ENCODE assay signal across 11 cellular contexts in the genomic region with DNA sequence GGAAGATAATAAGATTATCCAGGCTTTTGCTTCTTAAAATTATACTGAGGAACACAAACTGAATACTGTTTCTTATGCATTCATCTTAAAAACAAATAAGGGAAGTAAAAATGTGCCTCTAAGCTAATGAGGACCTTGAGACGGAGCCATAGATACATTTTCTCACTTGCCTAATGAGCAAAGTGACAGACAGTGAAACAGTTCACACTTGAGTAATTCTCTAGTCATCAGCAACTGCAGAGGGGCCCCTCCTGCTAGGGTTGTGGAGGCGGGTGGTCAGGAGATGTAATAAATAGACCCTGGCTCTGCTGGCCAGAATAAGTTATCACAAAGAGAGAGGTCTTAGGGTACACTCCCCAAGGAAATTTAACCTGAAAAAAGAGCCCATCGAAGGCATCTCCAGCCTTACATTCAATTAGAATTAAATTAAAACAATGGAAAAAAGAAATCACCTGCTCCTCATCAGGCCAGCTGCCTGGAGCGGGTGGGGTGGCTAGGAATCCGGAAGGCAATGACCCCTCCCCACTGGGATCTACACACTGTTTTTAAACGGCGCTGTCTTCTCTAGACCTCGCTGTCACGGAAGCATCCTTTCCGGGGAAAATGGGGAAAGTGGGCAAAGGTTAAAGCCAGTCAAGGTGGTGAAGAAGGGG. TPM values are rescaled to one million over a fixed set of nuclear protein-coding genes. Genes with fewer than 3 reads are reported as not detected.
DNase-seq lines count a peak whose midpoint lies in the region; ATAC-seq and TF ChIP-seq lines count a peak whose summit lies in the region.
"Had no signal": no experiment of that assay in that cellular context is flagged by ENCODE, and none has a peak within 500 bp of the region (broad histone marks: within the 10 kb centered on the region; RNA-seq: fewer than 3 reads in every experiment).

No MANE protein-coding gene starts in this region.

- H3K36me3 Mint-ChIP-seq in memory B cell, result no peaks in the 10 kb centered on the region

- no peak overlapping the region for H4K91ac ChIP-seq in trophoblast cell (ENCODE audit: low read depth, low read length)

- no peak overlapping the region for H2BK5ac ChIP-seq in trophoblast cell (ENCODE audit: low read depth, low read length, poor library complexity)

- no peak overlapping the region for H2AK5ac ChIP-seq in trophoblast cell (ENCODE audit: low read length)

- H3K4ac ChIP-seq in trophoblast cell (ENCODE audit: low read depth, low read length), result no peak overlapping the region

- peak overlapping the region; percentile 96 for H3K27ac Mint-ChIP-seq in memory B cell
- H3K27ac Mint-ChIP-seq: activated CD4-positive, alpha-beta T cell treated with anti-CD3 and anti-CD28 coated beads for 36 hours had no signal

- H3K9me3 Mint-ChIP-seq in memory B cell, result no peaks in the 10 kb centered on the region

- no CpG with 5 or more reads among the region's 10 CpGs for WGBS in trophoblast cell (ENCODE audit: extremely low coverage, insufficient coverage, insufficient read length)
- WGBS in ovary, 3 donors, result 53 to 78% (median 64%) methylated on average over 9 to 10 of the region's 10 CpGs

- no peak overlapping the region for H3K18ac ChIP-seq in trophoblast cell (ENCODE audit: low read length)

- no peak overlapping the region for H3K4me3 ChIP-seq in trophoblast cell (ENCODE audit: low read depth, low read length)
- H3K4me3 ChIP-seq in ovary, result no peak overlapping the region
- H3K4me3 ChIP-seq: gastroesophageal sphincter had no signal

- H3K79me1 ChIP-seq in trophoblast cell (ENCODE audit: low read length), result no peaks in the 10 kb centered on the region

- no peak overlapping the region for H3K23ac ChIP-seq in trophoblast cell (ENCODE audit: low read length)

- no peak overlapping the region for H3K27ac ChIP-seq in trophoblast cell (ENCODE audit: low read depth, low read length)
- no peak overlapping the region for H3K27ac ChIP-seq in ovary
- H3K27ac ChIP-seq: gastroesophageal sphincter had no signal

- H3K36me3 ChIP-seq in trophoblast cell (ENCODE audit: control insufficient read depth in 1 of 2, insufficient read depth in 2 of 2, low read length in 2 of 2), result no peaks in the 10 kb centered on the region
- no peaks in the 10 kb centered on the region for H3K36me3 ChIP-seq in ovary
- H3K36me3 ChIP-seq: gastroesophageal sphincter had no signal

- no peaks in the 10 kb centered on the region for H3K27me3 Mint-ChIP-seq in memory B cell

- peaks cover 32% of the 10 kb centered on the region for H3K4me1 Mint-ChIP-seq in memory B cell

- H2BK12ac ChIP-seq in trophoblast cell (ENCODE audit: low read length), result no peak overlapping the region

- intact Hi-C loops in ovary (cut with DNase I), result no loop called here

- no peaks in the 10 kb centered on the region for H3K79me2 ChIP-seq in trophoblast cell (ENCODE audit: control insufficient read depth, insufficient read depth, low read length, poor library complexity)

- no peak overlapping the region for H3K14ac ChIP-seq in trophoblast cell (ENCODE audit: low read length)

- DNase-seq in memory B cell (ENCODE audit: low spot score in 2 of 2) (peak; percentile 27 to 34), trophoblast cell (no peak), kidney tubule cell (ENCODE audit: low spot score) (no peak), ovary (no peak)
- DNase-seq in stimulated activated CD8-positive, alpha-beta memory T cell treated with anti-CD3 and anti-CD28 coated beads, Interleukin-4, amount 100 ng/mL, for 48 hours, result no peak
- DNase-seq: activated CD4-positive, alpha-beta T cell treated with anti-CD3 and anti-CD28 coated beads for 36 hours; DMS79 had no signal

- H2AFZ ChIP-seq in trophoblast cell (ENCODE audit: insufficient read depth, low read length, poor library complexity), result no peak overlapping the region

- no peaks in the 10 kb centered on the region for H3K27me3 ChIP-seq in trophoblast cell (ENCODE audit: insufficient read depth, low read length)
- H3K27me3 ChIP-seq in ovary, result no peaks in the 10 kb centered on the region

- no peak for TF ChIP-seq POLR2A in ovary (IDR thresholded peaks at IDR 0.05)

- no peak overlapping the region for H3K4me2 ChIP-seq in trophoblast cell (ENCODE audit: low read length)

- H4K8ac ChIP-seq in trophoblast cell (ENCODE audit: low read depth, low read length), result no peak overlapping the region

- ATAC-seq in GM18858 (IDR thresholded peaks at IDR 0.05; ENCODE audit: unreplicated experiment), result peak; percentile 81
- peak; percentile 83 for ATAC-seq in GM21737 (IDR thresholded peaks at IDR 0.05; ENCODE audit: unreplicated experiment)
- peak; percentile 79 for ATAC-seq in HG03439 (IDR thresholded peaks at IDR 0.05; ENCODE audit: unreplicated experiment)
- ATAC-seq in memory B cell (ENCODE audit: low read depth), result peak; percentile 76
- ATAC-seq: activated CD4-positive, alpha-beta T cell treated with anti-CD3 and anti-CD28 coated beads for 36 hours had no signal

- no peak overlapping the region for H2BK120ac ChIP-seq in trophoblast cell (ENCODE audit: insufficient read depth, low read length, poor library complexity)

- no peak overlapping the region for H4K12ac ChIP-seq in trophoblast cell (ENCODE audit: low read depth, low read length)

- peak overlapping the region; percentile 76 for H3K4me3 Mint-ChIP-seq in memory B cell
- H3K4me3 Mint-ChIP-seq: activated CD4-positive, alpha-beta T cell treated with anti-CD3 and anti-CD28 coated beads for 36 hours had no signal

- no peaks in the 10 kb centered on the region for H3K9me3 ChIP-seq in trophoblast cell (ENCODE audit: insufficient read depth, low read depth, low read length)
- no peaks in the 10 kb centered on the region for H3K9me3 ChIP-seq in ovary
- H3K9me3 ChIP-seq: gastroesophageal sphincter had no signal

- TF ChIP-seq CTCF in ovary (IDR thresholded peaks at IDR 0.05), result no peak

- no peaks in the 10 kb centered on the region for H3K4me1 ChIP-seq in trophoblast cell (ENCODE audit: control insufficient read depth in 1 of 2, insufficient read depth in 2 of 2, low read length in 2 of 2)
- H3K4me1 ChIP-seq in ovary (ENCODE audit: insufficient read depth), result no peaks in the 10 kb centered on the region
- H3K4me1 ChIP-seq: gastroesophageal sphincter had no signal

- no peak overlapping the region for H3K9ac ChIP-seq in trophoblast cell (ENCODE audit: low read length)

- TF ChIP-seq EP300 in ovary (IDR thresholded peaks at IDR 0.05), result no peak

RNA-seq across cellular contexts. Expression of a gene that starts 32.6 kb away (rescaled TPM):
- polyA plus RNA-seq in trophoblast cell (2013), result 7.8 and 8.2 TPM in 2 replicates
- 10 to 100 TPM; 12.1 to 20.3 (median 16.6) TPM for total RNA-seq in ovary
- 10 to 100 TPM; 10.9 to 19.1 TPM for polyA plus RNA-seq in ovary

RNA-seq across cellular contexts. Expression of a gene that starts 41.8 kb away (rescaled TPM):
- 28.6 and 28.8 TPM in 2 replicates for polyA plus RNA-seq in trophoblast cell (2013)
- total RNA-seq in ovary, result 10 to 100 TPM; 14.5 to 33.8 (median 26.4) TPM
- 10 to 100 TPM; 10.3 to 25.4 TPM for polyA plus RNA-seq in ovary

Comparison
In these comparisons a context has a peak if more than half of its experiments do, and no peak if none do; other contexts are left out.
1. DNase-seq: peak in memory B cell (2 of 2); none in trophoblast cell (0 of 2), stimulated activated CD8-positive, alpha-beta memory T cell treated with anti-CD3 and anti-CD28 coated beads, Interleukin-4, amount 100 ng/mL, for 48 hours (single experiment), kidney tubule cell (single experiment) and ovary (0 of 5).
2. Peak in every context shown above with its lines, with median percentiles within 50 percentile points of each other: ATAC-seq.